ENCODE assay signal across 8 cellular contexts in genomic region chr10:102421645-102422585, GRCh38. TPM values are rescaled to one million over a fixed set of nuclear protein-coding genes. Genes with fewer than 3 reads are reported as not detected.
A peak's percentile ranks its signal among the peaks of the same experiment; 100 is the strongest.
DNase-seq lines count a peak whose midpoint lies in the region; ATAC-seq and TF ChIP-seq lines count a peak whose summit lies in the region.

No MANE protein-coding gene starts in this region.

- H3K27me3 ChIP-seq in body of pancreas (no peaks in the 10 kb centered on the region), layer of hippocampus (ENCODE audit: control insufficient read depth, insufficient read depth, low read length) (peaks cover 2% of the 10 kb centered on the region)

- 1 to 5% methylated on average over 4 to 69 of the region's 69 CpGs for WGBS in body of pancreas, 2 donors

- DNase-seq in stimulated activated CD4-positive, alpha-beta T cell treated with anti-CD3 and anti-CD28 coated beads, Interleukin-15, amount 100 ng/mL, for 24 hours, result peak; percentile 48
- DNase-seq in stimulated activated CD4-positive, alpha-beta T cell treated with anti-CD3 and anti-CD28 coated beads, Interleukin-12 subunit alpha, Interleukin-12 subunit beta, amount 100 ng/mL, for 4 hours, result no peak
- DNase-seq in LHCN-M2 (ENCODE audit: low read depth), result peak; percentile 11
- DNase-seq in body of pancreas, result peak; percentile 69 to 75 (median 72)
- DNase-seq in substantia nigra (lab: John Stamatoyannopoulos, UW), result peak in 5 of 49 donors; percentile 17 to 69 (median 26)
- no peak for DNase-seq in globus pallidus (ENCODE audit: low spot score)
- no peak for DNase-seq in KG1 (lab: John Stamatoyannopoulos, UW)

- H3K9me3 ChIP-seq in body of pancreas, result no peaks in the 10 kb centered on the region

- H3K4me1 ChIP-seq in body of pancreas, result peaks cover 45% of the 10 kb centered on the region

- peak overlapping the region; percentile 24 to 88 for H3K4me3 ChIP-seq in body of pancreas

- H3K36me3 ChIP-seq in body of pancreas (replicated peaks in 1 of 2; ENCODE audit: insufficient read depth in 1 of 2, low read depth in 2 of 2), result no peaks in the 10 kb centered on the region

- peak; percentile 34 for ATAC-seq in body of pancreas

- TF ChIP-seq CTCF in body of pancreas (IDR thresholded peaks at IDR 0.05), result peak in 1 of 7 experiments; percentile 1

- peak overlapping the region; percentile 83 to 96 (median 91) for H3K27ac ChIP-seq in body of pancreas
- H3K27ac ChIP-seq in layer of hippocampus (ENCODE audit: low read depth, low read length), result peak overlapping the region; percentile 84
- peak overlapping the region; percentile 88 for H3K27ac ChIP-seq in substantia nigra (ENCODE audit: low read depth, low read length, poor library complexity, severe bottlenecking)

- intact Hi-C loops in body of pancreas (cut with DNase I), result no loop called here

- TF ChIP-seq POLR2A in body of pancreas (IDR thresholded peaks at IDR 0.05), result peak; percentile 58 to 71 (median 70)

RNA-seq across cellular contexts. Expression of gene FBXL15, which starts 1.3 kb away (rescaled TPM):
- total RNA-seq in LHCN-M2 (2014; rRNA removed) (15.9 and 22.5 TPM in 2 replicates), body of pancreas (10 to 100 TPM; 12.7 to 38.6 TPM)
- 7.9 TPM for polyA plus RNA-seq in LHCN-M2 (2012)

RNA-seq across cellular contexts. Expression of gene PSD, which starts 3.3 kb away (rescaled TPM):
- 0.46 TPM in 1 of 2 replicates, not detected in the other for total RNA-seq in LHCN-M2 (2014; rRNA removed)
- polyA plus RNA-seq in LHCN-M2 (2012), result 1.6 TPM
- total RNA-seq in body of pancreas, result 1 to 10 TPM; 2.6 to 5.3 TPM

RNA-seq across cellular contexts. Expression of gene CUEDC2, which starts 10.5 kb away (rescaled TPM):
- total RNA-seq in LHCN-M2 (2014; rRNA removed) (89.3 and 91.4 TPM in 2 replicates), body of pancreas (10 to 100 TPM; 30.3 to 35.5 TPM)
- polyA plus RNA-seq in LHCN-M2 (2012), result 106 TPM

RNA-seq across cellular contexts. Expression of gene NFKB2, which starts 26.4 kb away (rescaled TPM):
- total RNA-seq in LHCN-M2 (2014; rRNA removed) (15.8 and 16.6 TPM in 2 replicates), body of pancreas (10 to 100 TPM; 17.9 to 30.0 TPM)
- polyA plus RNA-seq in LHCN-M2 (2012), result 15.5 TPM

RNA-seq across cellular contexts. Expression of gene C10orf95, which starts 29.4 kb away (rescaled TPM):
- 0.06 TPM in 1 of 2 replicates, not detected in the other for total RNA-seq in LHCN-M2 (2014; rRNA removed)
- not detected for polyA plus RNA-seq in LHCN-M2 (2012)
- total RNA-seq in body of pancreas, result 1 to 10 TPM in 1 of 2 donors, under 1 TPM in 1; 0.66 to 4.2 TPM

Comparison
In these comparisons a context has a peak if more than half of its experiments do, and no peak if none do; other contexts are left out.
1. DNase-seq: peak in stimulated activated CD4-positive, alpha-beta T cell treated with anti-CD3 and anti-CD28 coated beads, Interleukin-15, amount 100 ng/mL, for 24 hours (single experiment), LHCN-M2 (single experiment) and body of pancreas (4 of 4); none in stimulated activated CD4-positive, alpha-beta T cell treated with anti-CD3 and anti-CD28 coated beads, Interleukin-12 subunit alpha, Interleukin-12 subunit beta, amount 100 ng/mL, for 4 hours (single experiment), globus pallidus (single experiment) and KG1 (single experiment).
2. Peak in every context shown above with its lines, with median percentiles within 50 percentile points of each other: H3K27ac ChIP-seq.